14 cellular contexts compared by ENCODE assay signal in genomic region chr6:16296061-16296670, GRCh38. TPM values are rescaled to one million over a fixed set of nuclear protein-coding genes. Genes with fewer than 3 reads are reported as not detected.
DNase-seq lines count a peak whose midpoint lies in the region; ATAC-seq and TF ChIP-seq lines count a peak whose summit lies in the region.
"Had no signal": no experiment of that assay in that cellular context is flagged by ENCODE, and none has a peak within 500 bp of the region (broad histone marks: within the 10 kb centered on the region; RNA-seq: fewer than 3 reads in every experiment).

No MANE protein-coding gene starts in this region.

- no peaks in the 10 kb centered on the region for H3K27me3 Mint-ChIP-seq in stimulated activated naive CD8-positive, alpha-beta T cell treated with anti-CD3 and anti-CD28 coated beads, Interleukin-15, amount 100 ng/mL, for 72 hours
- peaks cover 0 to 2% of the 10 kb centered on the region in 2 donors for H3K27me3 Mint-ChIP-seq in natural killer cell (ENCODE audit: low read depth in 2 of 2)
- H3K27me3 Mint-ChIP-seq: CD8-positive, alpha-beta memory T cell had no signal

- TF ChIP-seq CTCF in natural killer cell (IDR thresholded peaks at IDR 0.05) = no peak

- H3K4me3 Mint-ChIP-seq in stimulated activated naive CD8-positive, alpha-beta T cell treated with anti-CD3 and anti-CD28 coated beads, Interleukin-15, amount 100 ng/mL, for 72 hours = no peak overlapping the region
- H3K4me3 Mint-ChIP-seq in natural killer cell = no peak overlapping the region
- H3K4me3 Mint-ChIP-seq: CD8-positive, alpha-beta memory T cell had no signal

- no peak for DNase-seq in stimulated activated naive CD8-positive, alpha-beta T cell treated with anti-CD3 and anti-CD28 coated beads, Interleukin-15, amount 100 ng/mL, for 72 hours
- DNase-seq in stimulated activated naive CD8-positive, alpha-beta T cell treated with anti-CD3 and anti-CD28 coated beads, Interleukin-15, Interleukin-2, amounts not matched to agents 100 U/mL and 50 U/mL, for 24 hours = no peak
- DNase-seq in islet precursor cell (peak; percentile 26), pons (ENCODE audit: low spot score) (peak; percentile 92), middle frontal gyrus (ENCODE audit: extremely low spot score, low spot score) (no peak), AG20443 (ENCODE audit: low spot score) (no peak), natural killer cell (no peak)
- DNase-seq: CD8-positive, alpha-beta memory T cell; NCI-H1092 treated with DMSO at 0.1 percent for 48 hours; NCI-H146; NCI-H2081 treated with DMSO at 0.1 percent for 48 hours had no signal

- H3K4me1 Mint-ChIP-seq in stimulated activated naive CD8-positive, alpha-beta T cell treated with anti-CD3 and anti-CD28 coated beads, Interleukin-15, amount 100 ng/mL, for 72 hours = no peaks in the 10 kb centered on the region
- no peaks in the 10 kb centered on the region for H3K4me1 Mint-ChIP-seq in natural killer cell

- intact Hi-C loops in natural killer cell (cut with micrococcal nuclease) = no loop called here

- H3K27ac Mint-ChIP-seq in stimulated activated naive CD8-positive, alpha-beta T cell treated with anti-CD3 and anti-CD28 coated beads, Interleukin-15, amount 100 ng/mL, for 72 hours = peak overlapping the region; percentile 25 to 80
- H3K27ac Mint-ChIP-seq in natural killer cell = no peak overlapping the region

- no peak for ATAC-seq in stimulated activated naive CD8-positive, alpha-beta T cell treated with anti-CD3 and anti-CD28 coated beads, Interleukin-15, amount 100 ng/mL, for 72 hours
- no peak for ATAC-seq in stimulated activated naive CD8-positive, alpha-beta T cell treated with anti-CD3 and anti-CD28 coated beads, Interleukin-15, Interleukin-2, amounts not matched to agents 100 U/mL and 50 U/mL, for 24 hours
- ATAC-seq in natural killer cell = no peak
- no peak for ATAC-seq in GM18505 (IDR thresholded peaks at IDR 0.05; ENCODE audit: unreplicated experiment)
- ATAC-seq: K562, Panc1 had no signal

- H3K9me3 Mint-ChIP-seq in stimulated activated naive CD8-positive, alpha-beta T cell treated with anti-CD3 and anti-CD28 coated beads, Interleukin-15, amount 100 ng/mL, for 72 hours = no peaks in the 10 kb centered on the region
- no peaks in the 10 kb centered on the region for H3K9me3 Mint-ChIP-seq in natural killer cell
- H3K9me3 Mint-ChIP-seq: CD8-positive, alpha-beta memory T cell had no signal

- no peak for TF ChIP-seq POLR2A in GM18505 (IDR thresholded peaks at IDR 0.05; ENCODE audit: borderline replicate concordance, extremely low read depth, insufficient read depth, insufficient read length)

- no peaks in the 10 kb centered on the region for H3K36me3 Mint-ChIP-seq in natural killer cell

RNA-seq across cellular contexts. Expression of gene GMPR, which starts 57.8 kb away (rescaled TPM):
- total RNA-seq in natural killer cell = 1 to 10 TPM in 2 of 3 donors, under 1 TPM in 1; 0.95 to 3.4 (median 3.2) TPM

Comparison
In these comparisons a context has a peak if more than half of its experiments do, and no peak if none do; other contexts are left out.
1. DNase-seq: peak in islet precursor cell (single experiment) and pons (single experiment); none in stimulated activated naive CD8-positive, alpha-beta T cell treated with anti-CD3 and anti-CD28 coated beads, Interleukin-15, amount 100 ng/mL, for 72 hours (0 of 2), stimulated activated naive CD8-positive, alpha-beta T cell treated with anti-CD3 and anti-CD28 coated beads, Interleukin-15, Interleukin-2, amounts not matched to agents 100 U/mL and 50 U/mL, for 24 hours (single experiment), middle frontal gyrus (single experiment), AG20443 (single experiment) and natural killer cell (single experiment).
2. H3K27ac Mint-ChIP-seq: peak in stimulated activated naive CD8-positive, alpha-beta T cell treated with anti-CD3 and anti-CD28 coated beads, Interleukin-15, amount 100 ng/mL, for 72 hours (2 of 2); none in natural killer cell (0 of 2).